In genomic region chrX:21840199-21840557, GRCh38 we compare ENCODE assay signal across 8 cellular contexts. TPM values are rescaled to one million over a fixed set of nuclear protein-coding genes. Genes with fewer than 3 reads are reported as not detected.
A peak's percentile ranks its signal among the peaks of the same experiment; 100 is the strongest.
DNase-seq lines count a peak whose midpoint lies in the region; ATAC-seq, FAIRE-seq and TF ChIP-seq lines count a peak whose summit lies in the region.

No MANE protein-coding gene starts in this region.

- WGBS in A549 (ENCODE audit: missing lambda C conversion rate) = 0% methylated on average over 7 of the region's 7 CpGs
- 1% methylated on average over 7 of the region's 7 CpGs for WGBS in body of pancreas, 2 donors
- WGBS in mesodermal cell (ENCODE audit: insufficient coverage in 2 of 2), 2 experiments = 7 to 10% methylated on average over 2 to 3 of the region's 7 CpGs

- peak; percentile 49 for FAIRE-seq in A549 (lab: Jason Lieb, UNC)

- peak overlapping the region; percentile 94 for H3K4me3 Mint-ChIP-seq in type B pancreatic cell

- H3K36me3 ChIP-seq in KOPT-K1 (ENCODE audit: insufficient read depth, low read length) (no peaks in the 10 kb centered on the region; the same call in 1 of the 2 replicates), body of pancreas (replicated peaks in 1 of 2; ENCODE audit: insufficient read depth in 1 of 2, low read depth in 2 of 2) (no peaks in the 10 kb centered on the region), mesodermal cell (ENCODE audit: control insufficient read depth, insufficient read depth, low read length) (peaks cover 8% of the 10 kb centered on the region)

- peaks cover 4% of the 10 kb centered on the region for H3K36me3 Mint-ChIP-seq in type B pancreatic cell

- no peak for ATAC-seq in A549
- peak; percentile 22 for ATAC-seq in GM18517 (IDR thresholded peaks at IDR 0.05; ENCODE audit: unreplicated experiment)
- no peak for ATAC-seq in body of pancreas
- no peak for ATAC-seq in left colon

- H3K27me3 ChIP-seq in body of pancreas = no peaks in the 10 kb centered on the region

- DNase-seq in A549 (ENCODE audit: low read depth in 1 of 2, low spot score in 1 of 2) = no peak
- no peak for DNase-seq in body of pancreas
- no peak for DNase-seq in type B pancreatic cell (ENCODE audit: extremely low spot score, unreplicated experiment)
- DNase-seq in left colon = no peak
- no peak for DNase-seq in T1000 (lab: John Stamatoyannopoulos, UW)

- no peaks in the 10 kb centered on the region for H3K9me3 ChIP-seq in A549
- no peaks in the 10 kb centered on the region for H3K9me3 ChIP-seq in KOPT-K1 (ENCODE audit: insufficient read depth, low read length, poor library complexity, severe bottlenecking)
- H3K9me3 ChIP-seq in body of pancreas = no peaks in the 10 kb centered on the region
- no peaks in the 10 kb centered on the region for H3K9me3 ChIP-seq in mesodermal cell (ENCODE audit: control insufficient read depth, low read length)

- no peaks in the 10 kb centered on the region for H3K4me1 Mint-ChIP-seq in type B pancreatic cell (ENCODE audit: unreplicated experiment)

- H3K4me2 ChIP-seq in A549 = peak overlapping the region; percentile 79

- TF ChIP-seq POLR2A in A549 (IDR thresholded peaks at IDR 0.05; ENCODE audit: low read length) (no peak), body of pancreas (IDR thresholded peaks at IDR 0.05) (no peak)

- no peak for TF ChIP-seq RAD21 in A549 (conservative IDR thresholded peaks at IDR 0.05 in 1 of 2, IDR thresholded peaks at IDR 0.05 in 1 of 2)

- H3K4me3 ChIP-seq in A549 = peak overlapping the region; percentile 72
- H3K4me3 ChIP-seq in body of pancreas = peak overlapping the region; percentile 31 to 56
- H3K4me3 ChIP-seq in mesodermal cell (ENCODE audit: extremely low read depth, insufficient read depth, low read length, poor library complexity, severe bottlenecking) = peak overlapping the region; percentile 60

- H3K27me3 Mint-ChIP-seq in type B pancreatic cell = no peaks in the 10 kb centered on the region

- intact Hi-C loops in body of pancreas (cut with DNase I) (no loop called here), left colon (cut with DNase I, micrococcal nuclease) (no loop called here)

- peaks cover 24% of the 10 kb centered on the region for H3K4me1 ChIP-seq in A549
- peaks cover 21% of the 10 kb centered on the region for H3K4me1 ChIP-seq in body of pancreas
- H3K4me1 ChIP-seq in mesodermal cell (ENCODE audit: control insufficient read depth, insufficient read depth, low read length, poor library complexity, severe bottlenecking) = no peaks in the 10 kb centered on the region

- no peak for TF ChIP-seq EP300 in A549 (IDR thresholded peaks at IDR 0.05)

- H3K27ac ChIP-seq in A549 = peak overlapping the region; percentile 95 to 98
- peak overlapping the region; percentile 84 for H3K27ac ChIP-seq in KOPT-K1 (ENCODE audit: low read depth, low read length, poor library complexity, severe bottlenecking)
- peak overlapping the region in 3 of 4 donors; percentile 77 to 82 (median 81) for H3K27ac ChIP-seq in body of pancreas
- no peak overlapping the region for H3K27ac ChIP-seq in mesodermal cell (ENCODE audit: low read depth, low read length, severe bottlenecking)

- CTCF ChIA-PET in A549 (lab: Yijun Ruan, JAX) = interaction anchor here (0.8 to 1.1 kb wide), 2 partner anchors 136 to 1310 kb away, joined by 3 read pairs; no protein-coding TSS in a partner anchor

- peak overlapping the region; percentile 94 for H3K27ac Mint-ChIP-seq in type B pancreatic cell

- no peaks in the 10 kb centered on the region for H3K9me3 Mint-ChIP-seq in type B pancreatic cell

- TF ChIP-seq CTCF in A549 (IDR thresholded peaks at IDR 0.05) = no peak
- TF ChIP-seq CTCF in body of pancreas (IDR thresholded peaks at IDR 0.05) = no peak
- no peak for TF ChIP-seq CTCF in type B pancreatic cell (conservative IDR thresholded peaks at IDR 0.05)

- POLR2A ChIA-PET in A549 (lab: Yijun Ruan, JAX) = interaction anchor here (1.1 kb wide), 1 partner anchor 92 kb away, joined by 3 read pairs; no protein-coding TSS in a partner anchor

TF ChIP-seq in A549, 52 proteins besides CTCF, POLR2A, EP300 and RAD21:
- TF ChIP-seq, protein P1, sequence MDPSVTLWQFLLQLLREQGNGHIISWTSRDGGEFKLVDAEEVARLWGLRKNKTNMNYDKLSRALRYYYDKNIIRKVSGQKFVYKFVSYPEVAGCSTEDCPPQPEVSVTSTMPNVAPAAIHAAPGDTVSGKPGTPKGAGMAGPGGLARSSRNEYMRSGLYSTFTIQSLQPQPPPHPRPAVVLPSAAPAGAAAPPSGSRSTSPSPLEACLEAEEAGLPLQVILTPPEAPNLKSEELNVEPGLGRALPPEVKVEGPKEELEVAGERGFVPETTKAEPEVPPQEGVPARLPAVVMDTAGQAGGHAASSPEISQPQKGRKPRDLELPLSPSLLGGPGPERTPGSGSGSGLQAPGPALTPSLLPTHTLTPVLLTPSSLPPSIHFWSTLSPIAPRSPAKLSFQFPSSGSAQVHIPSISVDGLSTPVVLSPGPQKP (IDR thresholded peaks at IDR 0.05; ENCODE audit: low read depth, low read length) = no peak
- no peak for TF ChIP-seq TP53 (CRISPR knock-in tag; IDR thresholded peaks at IDR 0.05)
- no peak for TF ChIP-seq ZFP36 (IDR thresholded peaks at IDR 0.05; ENCODE audit: borderline replicate concordance, partially characterized antibody)
- TF ChIP-seq RARB (CRISPR knock-in tag; IDR thresholded peaks at IDR 0.05) = no peak
- TF ChIP-seq PHF8 (IDR thresholded peaks at IDR 0.05; ENCODE audit: borderline replicate concordance, low read depth) = no peak
- TF ChIP-seq GATA3 (IDR thresholded peaks at IDR 0.05; ENCODE audit: borderline replicate concordance) = no peak
- no peak for TF ChIP-seq NPAS2 (CRISPR knock-in tag; IDR thresholded peaks at IDR 0.05; ENCODE audit: borderline replicate concordance)
- TF ChIP-seq, protein P2, sequence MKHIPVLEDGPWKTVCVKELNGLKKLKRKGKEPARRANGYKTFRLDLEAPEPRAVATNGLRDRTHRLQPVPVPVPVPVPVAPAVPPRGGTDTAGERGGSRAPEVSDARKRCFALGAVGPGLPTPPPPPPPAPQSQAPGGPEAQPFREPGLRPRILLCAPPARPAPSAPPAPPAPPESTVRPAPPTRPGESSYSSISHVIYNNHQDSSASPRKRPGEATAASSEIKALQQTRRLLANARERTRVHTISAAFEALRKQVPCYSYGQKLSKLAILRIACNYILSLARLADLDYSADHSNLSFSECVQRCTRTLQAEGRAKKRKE (CRISPR knock-in tag; IDR thresholded peaks at IDR 0.05; ENCODE audit: low read depth) = no peak
- TF ChIP-seq HOXB13 (CRISPR knock-in tag; IDR thresholded peaks at IDR 0.05; ENCODE audit: low read depth) = no peak
- no peak for TF ChIP-seq JUN (IDR thresholded peaks at IDR 0.05)
- TF ChIP-seq, protein P3, sequence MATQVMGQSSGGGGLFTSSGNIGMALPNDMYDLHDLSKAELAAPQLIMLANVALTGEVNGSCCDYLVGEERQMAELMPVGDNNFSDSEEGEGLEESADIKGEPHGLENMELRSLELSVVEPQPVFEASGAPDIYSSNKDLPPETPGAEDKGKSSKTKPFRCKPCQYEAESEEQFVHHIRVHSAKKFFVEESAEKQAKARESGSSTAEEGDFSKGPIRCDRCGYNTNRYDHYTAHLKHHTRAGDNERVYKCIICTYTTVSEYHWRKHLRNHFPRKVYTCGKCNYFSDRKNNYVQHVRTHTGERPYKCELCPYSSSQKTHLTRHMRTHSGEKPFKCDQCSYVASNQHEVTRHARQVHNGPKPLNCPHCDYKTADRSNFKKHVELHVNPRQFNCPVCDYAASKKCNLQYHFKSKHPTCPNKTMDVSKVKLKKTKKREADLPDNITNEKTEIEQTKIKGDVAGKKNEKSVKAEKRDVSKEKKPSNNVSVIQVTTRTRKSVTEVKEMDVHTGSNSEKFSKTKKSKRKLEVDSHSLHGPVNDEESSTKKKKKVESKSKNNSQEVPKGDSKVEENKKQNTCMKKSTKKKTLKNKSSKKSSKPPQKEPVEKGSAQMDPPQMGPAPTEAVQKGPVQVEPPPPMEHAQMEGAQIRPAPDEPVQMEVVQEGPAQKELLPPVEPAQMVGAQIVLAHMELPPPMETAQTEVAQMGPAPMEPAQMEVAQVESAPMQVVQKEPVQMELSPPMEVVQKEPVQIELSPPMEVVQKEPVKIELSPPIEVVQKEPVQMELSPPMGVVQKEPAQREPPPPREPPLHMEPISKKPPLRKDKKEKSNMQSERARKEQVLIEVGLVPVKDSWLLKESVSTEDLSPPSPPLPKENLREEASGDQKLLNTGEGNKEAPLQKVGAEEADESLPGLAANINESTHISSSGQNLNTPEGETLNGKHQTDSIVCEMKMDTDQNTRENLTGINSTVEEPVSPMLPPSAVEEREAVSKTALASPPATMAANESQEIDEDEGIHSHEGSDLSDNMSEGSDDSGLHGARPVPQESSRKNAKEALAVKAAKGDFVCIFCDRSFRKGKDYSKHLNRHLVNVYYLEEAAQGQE (IDR thresholded peaks at IDR 0.05) = no peak
- no peak for TF ChIP-seq RCOR1 (IDR thresholded peaks at IDR 0.05; ENCODE audit: low read depth, low read length)
- no peak for TF ChIP-seq CHD2 (IDR thresholded peaks at IDR 0.05; ENCODE audit: low read length, partially characterized antibody)

RNA-seq across cellular contexts. Expression of gene MBTPS2, which starts 0.8 kb away (rescaled TPM):
- polyA plus RNA-seq in A549 (2011; rRNA removed) = 56.5 and 65.6 TPM in 2 replicates
- polyA plus RNA-seq in A549 (2012; cell fraction: cytosol; rRNA removed) = 13.3 and 14.7 TPM in 2 replicates
- 8.7 and 9.6 TPM in 2 replicates for polyA plus RNA-seq in A549 (2012; cell fraction: nucleus; rRNA removed)
- 24.0 to 24.7 TPM (median 24.3 TPM) in 3 replicates for polyA plus RNA-seq in A549 (2017; fragmentation: RNase III; extraction: RNeasy Plus Mini Kit Qiagen cat#74134 plus additional on column Dnase treatment)
- 42.7 and 44.0 TPM in 2 replicates for polyA minus RNA-seq in A549 (2011; rRNA and poly(A)+ RNA removed)
- total RNA-seq in body of pancreas = 1 to 10 TPM; 4.3 to 6.7 TPM
- 16.4 TPM for polyA plus RNA-seq in mesodermal cell (2013, experiment 1 of 2)
- 16.7 TPM for polyA plus RNA-seq in mesodermal cell (2013, experiment 2 of 2)
- total RNA-seq in type B pancreatic cell (ENCODE audit: low replicate concordance) = 19.8 and 21.8 TPM in 2 replicates
- total RNA-seq in left colon = 1 to 10 TPM; 8.5 to 8.6 TPM

RNA-seq across cellular contexts. Expression of gene YY2, which starts 15.6 kb away (rescaled TPM):
- polyA plus RNA-seq in A549 (2011; rRNA removed) (1.8 and 2.2 TPM in 2 replicates), A549 (2017; fragmentation: RNase III; extraction: RNeasy Plus Mini Kit Qiagen cat#74134 plus additional on column Dnase treatment) (2.6 to 3.2 TPM (median 3.2 TPM) in 3 replicates)
- polyA plus RNA-seq in A549 (2012; cell fraction: cytosol; rRNA removed) = 1.4 and 1.5 TPM in 2 replicates
- polyA plus RNA-seq in A549 (2012; cell fraction: nucleus; rRNA removed) = 3.8 and 4.2 TPM in 2 replicates
- 1.3 and 1.8 TPM in 2 replicates for polyA minus RNA-seq in A549 (2011; rRNA and poly(A)+ RNA removed)
- total RNA-seq in body of pancreas (1 to 10 TPM; 3.9 to 4.9 TPM), type B pancreatic cell (ENCODE audit: low replicate concordance) (2.7 and 3.1 TPM in 2 replicates), left colon (1 to 10 TPM in 1 of 2 donors, under 1 TPM in 1; 0.95 to 1.2 TPM)
- polyA plus RNA-seq in mesodermal cell (2013, experiment 1 of 2) = 0.63 TPM
- polyA plus RNA-seq in mesodermal cell (2013, experiment 2 of 2) = 1.1 TPM
